ENCODE assay signal across 12 cellular contexts in the genomic region with DNA sequence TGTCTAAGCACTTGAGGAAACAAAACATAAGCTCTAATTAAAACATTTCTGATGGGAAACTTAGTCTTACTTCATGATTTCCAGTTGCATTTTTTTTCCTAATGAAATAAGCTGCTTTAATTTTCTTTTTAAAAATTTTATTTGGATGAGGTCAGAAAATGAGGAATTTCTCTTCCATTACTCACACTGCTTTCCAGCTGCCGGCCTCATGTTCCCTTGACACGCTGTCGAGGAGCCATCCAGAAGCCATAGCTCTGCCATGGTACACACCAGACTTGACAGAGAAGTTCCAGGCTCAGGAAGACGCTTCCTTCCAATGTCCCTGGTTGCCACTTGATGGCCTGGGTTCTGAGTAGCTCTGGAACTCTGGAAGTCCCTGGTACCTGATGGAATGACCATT. TPM values are rescaled to one million over a fixed set of nuclear protein-coding genes. Genes with fewer than 3 reads are reported as not detected.
DNase-seq lines count a peak whose midpoint lies in the region; ATAC-seq and TF ChIP-seq lines count a peak whose summit lies in the region.
"Had no signal": no experiment of that assay in that cellular context is flagged by ENCODE, and none has a peak within 500 bp of the region (broad histone marks: within the 10 kb centered on the region; RNA-seq: fewer than 3 reads in every experiment).

No MANE protein-coding gene starts in this region.

- no TSS peak for BruUV-seq in OCI-LY7 (replicated peaks; lab: Mats Ljungman, UMichigan)

- H2AFZ ChIP-seq in OCI-LY7 (ENCODE audit: low read length) = peak overlapping the region; percentile 100; the same call in 1 of the 2 replicates
- H2AFZ ChIP-seq in trophoblast cell (ENCODE audit: insufficient read depth, low read length, poor library complexity) = no peak overlapping the region

- H4K8ac ChIP-seq in trophoblast cell (ENCODE audit: low read depth, low read length) = no peak overlapping the region

- H3K18ac ChIP-seq in trophoblast cell (ENCODE audit: low read length) = no peak overlapping the region

- WGBS in esophagus squamous epithelium, 2 donors = 83 to 88% methylated on average over 3 to 4 of the region's 4 CpGs
- WGBS in trophoblast cell (ENCODE audit: extremely low coverage, insufficient coverage, insufficient read length) = no CpG with 5 or more reads among the region's 4 CpGs

- no peaks in the 10 kb centered on the region for H3K9me3 ChIP-seq in CD8-positive, alpha-beta T cell (ENCODE audit: low read length)
- no peaks in the 10 kb centered on the region for H3K9me3 ChIP-seq in OCI-LY7 (ENCODE audit: low read length)
- no peaks in the 10 kb centered on the region for H3K9me3 ChIP-seq in esophagus squamous epithelium
- H3K9me3 ChIP-seq in trophoblast cell (ENCODE audit: insufficient read depth, low read depth, low read length) = no peaks in the 10 kb centered on the region

- intact Hi-C loops in CD8-positive, alpha-beta T cell (cut with DNase I, micrococcal nuclease) = loop anchor here (5.0 kb wide), 7 partner anchors 38 to 943 kb away; a partner anchor contains a TSS
- intact Hi-C loops in OCI-LY7 (cut with micrococcal nuclease; ENCODE audit: unreplicated experiment) = loop anchor here (5.0 kb wide), 1 partner anchor 113 kb away; no protein-coding TSS in a partner anchor
- intact Hi-C loops in esophagus squamous epithelium (cut with DNase I) = no loop called here

- H3K4me3 ChIP-seq in CD8-positive, alpha-beta T cell (ENCODE audit: low read depth, low read length) = peak overlapping the region; percentile 52
- no peak overlapping the region for H3K4me3 ChIP-seq in OCI-LY7 (ENCODE audit: low read depth, low read length, poor library complexity, severe bottlenecking)
- H3K4me3 ChIP-seq in esophagus squamous epithelium = peak overlapping the region in 1 of 4 donors; percentile 55
- H3K4me3 ChIP-seq in trophoblast cell (ENCODE audit: low read depth, low read length) = no peak overlapping the region
- H3K4me3 ChIP-seq: lung had no signal

- no peaks in the 10 kb centered on the region for H3K9me3 Mint-ChIP-seq in CD8-positive, alpha-beta T cell
- H3K9me3 Mint-ChIP-seq: endodermal cell had no signal

- no peak for TF ChIP-seq CTCF in CD8-positive, alpha-beta T cell (IDR thresholded peaks at IDR 0.05)
- no peak for TF ChIP-seq CTCF in OCI-LY7 (conservative IDR thresholded peaks at IDR 0.05; ENCODE audit: low read length)
- TF ChIP-seq CTCF in esophagus squamous epithelium (IDR thresholded peaks at IDR 0.05) = no peak

- H2BK5ac ChIP-seq in trophoblast cell (ENCODE audit: low read depth, low read length, poor library complexity) = no peak overlapping the region

- no peak overlapping the region for H4K12ac ChIP-seq in trophoblast cell (ENCODE audit: low read depth, low read length)

- no peaks in the 10 kb centered on the region for H3K79me1 ChIP-seq in trophoblast cell (ENCODE audit: low read length)

- H3K9me2 ChIP-seq in OCI-LY7 (ENCODE audit: insufficient read depth, low read length) = no peaks in the 10 kb centered on the region

- CTCF ChIA-PET in CD8-positive, alpha-beta T cell (lab: Charles Lee) = interaction anchor here (0.6 to 7.4 kb wide), 18 partner anchors 11 to 326 kb away, joined by 3 to 101 read pairs (median 4); a partner anchor contains a TSS
- CTCF ChIA-PET in OCI-LY7 (lab: Charles Lee; ENCODE audit: unreplicated experiment) = no interaction called here

- no peaks in the 10 kb centered on the region for H3K36me3 Mint-ChIP-seq in CD8-positive, alpha-beta T cell

- peak overlapping the region; percentile 76 for H3K4me3 Mint-ChIP-seq in CD8-positive, alpha-beta T cell
- H3K4me3 Mint-ChIP-seq: endodermal cell had no signal

- H3K27me3 Mint-ChIP-seq in CD8-positive, alpha-beta T cell (ENCODE audit: low read depth) = no peaks in the 10 kb centered on the region

- H3K4me1 Mint-ChIP-seq in CD8-positive, alpha-beta T cell (ENCODE audit: low read depth) = peaks cover 68% of the 10 kb centered on the region

- peak overlapping the region; percentile 95 for H3K27ac Mint-ChIP-seq in CD8-positive, alpha-beta T cell
- H3K27ac Mint-ChIP-seq: endodermal cell had no signal

- H3K27me3 ChIP-seq in CD8-positive, alpha-beta T cell (ENCODE audit: insufficient read depth, low read length) = no peaks in the 10 kb centered on the region
- no peaks in the 10 kb centered on the region for H3K27me3 ChIP-seq in esophagus squamous epithelium
- H3K27me3 ChIP-seq in trophoblast cell (ENCODE audit: insufficient read depth, low read length) = no peaks in the 10 kb centered on the region

- DNase-seq in CD8-positive, alpha-beta T cell = no peak
- DNase-seq in OCI-LY7 (ENCODE audit: low spot score) = no peak
- DNase-seq in esophagus squamous epithelium (lab: John Stamatoyannopoulos, UW) = no peak
- peak; percentile 38 to 67 for DNase-seq in trophoblast cell
- no peak for DNase-seq in erythroblast (lab: John Stamatoyannopoulos, UW)
- DNase-seq in GM19238 (ENCODE audit: insufficient read length, low spot score) = no peak
- DNase-seq: endodermal cell, GF-D8, NCI-H187 had no signal

- H3K9ac ChIP-seq in trophoblast cell (ENCODE audit: low read length) = no peak overlapping the region

- no peak for ATAC-seq in CD8-positive, alpha-beta T cell
- ATAC-seq in HG03432 (IDR thresholded peaks at IDR 0.05; ENCODE audit: unreplicated experiment) = no peak
- ATAC-seq in HG03175 (IDR thresholded peaks at IDR 0.05; ENCODE audit: unreplicated experiment) = no peak

- no peak overlapping the region for H2AK5ac ChIP-seq in trophoblast cell (ENCODE audit: low read length)

- H3K4me2 ChIP-seq in OCI-LY7 (ENCODE audit: low read length) (no peak overlapping the region), trophoblast cell (ENCODE audit: low read length) (no peak overlapping the region)

- no peaks in the 10 kb centered on the region for H3K79me2 ChIP-seq in OCI-LY7 (ENCODE audit: insufficient read depth, low read depth, low read length)
- H3K79me2 ChIP-seq in trophoblast cell (ENCODE audit: control insufficient read depth, insufficient read depth, low read length, poor library complexity) = no peaks in the 10 kb centered on the region

- no peak overlapping the region for H3K4ac ChIP-seq in trophoblast cell (ENCODE audit: low read depth, low read length)

- POLR2A ChIA-PET in CD8-positive, alpha-beta T cell (lab: Charles Lee) = interaction anchor here (0.7 to 4.6 kb wide), 11 partner anchors 12 to 261 kb away, joined by 3 to 65 read pairs (median 4); a partner anchor contains a TSS
- POLR2A ChIA-PET in OCI-LY7 (lab: Charles Lee) = interaction anchor here (0.8 to 3.2 kb wide), 6 partner anchors 11 to 145 kb away, joined by 3 to 32 read pairs (median 6); a partner anchor contains a TSS

- no peak overlapping the region for H3K23ac ChIP-seq in trophoblast cell (ENCODE audit: low read length)

- no peak overlapping the region for H4K91ac ChIP-seq in trophoblast cell (ENCODE audit: low read depth, low read length)

- no peak overlapping the region for H2BK12ac ChIP-seq in trophoblast cell (ENCODE audit: low read length)

- no peak overlapping the region for H2BK120ac ChIP-seq in trophoblast cell (ENCODE audit: insufficient read depth, low read length, poor library complexity)

- peaks cover 56% of the 10 kb centered on the region for H3K4me1 ChIP-seq in CD8-positive, alpha-beta T cell (ENCODE audit: insufficient read depth, low read length)
- H3K4me1 ChIP-seq in OCI-LY7 (ENCODE audit: insufficient read depth, low read length, poor library complexity, severe bottlenecking) (peaks cover 28% of the 10 kb centered on the region), esophagus squamous epithelium (peaks cover 0 to 37% (median 7%) of the 10 kb centered on the region in 3 donors), trophoblast cell (ENCODE audit: control insufficient read depth in 1 of 2, insufficient read depth in 2 of 2, low read length in 2 of 2) (no peaks in the 10 kb centered on the region)

- H3K27ac ChIP-seq in CD8-positive, alpha-beta T cell (ENCODE audit: low read depth, low read length) = peak overlapping the region; percentile 84
- H3K27ac ChIP-seq in OCI-LY7 (ENCODE audit: low read depth, low read length, poor library complexity, severe bottlenecking) = no peak overlapping the region
- H3K27ac ChIP-seq in esophagus squamous epithelium = peak overlapping the region in 3 of 4 donors; percentile 36 to 67 (median 60)
- H3K27ac ChIP-seq in trophoblast cell (ENCODE audit: low read depth, low read length) = no peak overlapping the region

- H4K20me1 ChIP-seq in OCI-LY7 (ENCODE audit: insufficient read depth, low read length) = no peaks in the 10 kb centered on the region

- no peaks in the 10 kb centered on the region for H3K36me3 ChIP-seq in CD8-positive, alpha-beta T cell (ENCODE audit: insufficient read depth, low read length)
- H3K36me3 ChIP-seq in OCI-LY7 (ENCODE audit: insufficient read depth, low read length) = no peaks in the 10 kb centered on the region
- H3K36me3 ChIP-seq in esophagus squamous epithelium = no peaks in the 10 kb centered on the region
- no peaks in the 10 kb centered on the region for H3K36me3 ChIP-seq in trophoblast cell (ENCODE audit: control insufficient read depth in 1 of 2, insufficient read depth in 2 of 2, low read length in 2 of 2)

- no peak for TF ChIP-seq POLR2A in esophagus squamous epithelium (IDR thresholded peaks at IDR 0.05)
- no peak for TF ChIP-seq POLR2A in erythroblast (IDR thresholded peaks at IDR 0.05; ENCODE audit: low read length)

- H3K14ac ChIP-seq in trophoblast cell (ENCODE audit: low read length) = no peak overlapping the region

RNA-seq across cellular contexts. Expression of a gene that starts 12.1 kb away (rescaled TPM):
- total RNA-seq in CD8-positive, alpha-beta T cell = 100 to 1,000 TPM; 137 to 145 TPM
- total RNA-seq in OCI-LY7 (2014; rRNA removed; shearing (Covaris generic)) = 17.1 and 23.2 TPM in 2 replicates
- total RNA-seq in OCI-LY7 (2022) (34.0 and 35.2 TPM in 2 replicates), esophagus squamous epithelium (1 to 10 TPM; 1.5 to 9.0 (median 5.0) TPM)
- 10.8 and 11.0 TPM in 2 replicates for polyA plus RNA-seq in trophoblast cell (2013)

Comparison
In these comparisons a context has a peak if more than half of its experiments do, and no peak if none do; other contexts are left out.
1. DNase-seq: peak in trophoblast cell (2 of 2); none in CD8-positive, alpha-beta T cell (0 of 7), OCI-LY7 (single experiment), esophagus squamous epithelium (single experiment), erythroblast (0 of 2) and GM19238 (single experiment).
2. H3K27ac ChIP-seq: peak in CD8-positive, alpha-beta T cell (single experiment) and esophagus squamous epithelium (3 of 4); none in OCI-LY7 (single experiment) and trophoblast cell (single experiment).